Comparison of ENCODE assay signal across 25 cellular contexts in the genomic region with DNA sequence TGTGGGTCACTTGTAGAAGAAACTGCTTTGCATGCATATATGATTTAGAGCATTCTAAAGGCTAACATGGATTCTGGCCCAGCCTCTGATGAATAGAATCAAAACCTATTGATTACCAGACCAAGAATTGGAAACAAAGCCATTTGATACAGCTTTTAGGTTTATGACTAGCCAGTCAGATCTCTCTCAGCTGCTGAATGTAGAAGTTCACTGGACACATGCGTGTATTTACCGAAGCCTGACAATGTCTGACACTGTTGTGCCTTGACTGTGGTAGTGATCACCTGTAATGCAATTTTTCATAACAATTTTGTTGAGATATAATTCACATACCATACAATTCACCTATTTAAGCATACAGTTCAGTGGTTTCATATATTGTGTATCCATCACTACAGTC.
"Had no signal": no experiment of that assay in that cellular context is flagged by ENCODE, and none has a peak within 500 bp of the region (broad histone marks: within the 10 kb centered on the region; RNA-seq: fewer than 3 reads in every experiment).

No MANE protein-coding gene starts in this region.

- H3K4me3 ChIP-seq: colonic mucosa, esophagus muscularis mucosa, gastrocnemius medialis, spleen, transverse colon, uterus had no signal

- H3K9me3 ChIP-seq: colonic mucosa, esophagus muscularis mucosa, gastrocnemius medialis, spleen, transverse colon, uterus had no signal

- DNase-seq: activated CD4-positive, alpha-beta T cell treated with anti-CD3 and anti-CD28 coated beads, Interleukin-2, amount 10 ng/mL, durations not matched to agents 7 days and 5 days; activated CD8-positive, alpha-beta memory T cell treated with anti-CD3 and anti-CD28 coated beads, Interleukin-2, amount 10 ng/mL, durations not matched to agents 7 days and 5 days; activated CD8-positive, alpha-beta T cell treated with anti-CD3 and anti-CD28 coated beads for 36 hours; activated gamma-delta T cell treated with Interleukin-2 at 50 U/mL for 16 hours; anterior cingulate cortex; brain microvascular endothelial cell; colonic mucosa; gastrocnemius medialis; hippocampal formation; left ventricle myocardium superior; mammary epithelial cell; spleen; stimulated activated CD4-positive, alpha-beta T cell treated with anti-CD3 and anti-CD28 coated beads, Interleukin-4, amount 100 ng/mL, for 4 hours; stimulated activated naive CD8-positive, alpha-beta T cell treated with anti-CD3 and anti-CD28 coated beads, Interleukin-15, Interleukin-2, amounts not matched to agents 100 U/mL and 50 U/mL, for 24 hours; substantia nigra; transverse colon; uterus had no signal

- ATAC-seq: activated CD4-positive, CD25-positive, alpha-beta regulatory T cell treated with anti-CD3 and anti-CD28 coated beads, Interleukin-2, amount 50 U/mL, for 24 hours; activated CD8-positive, alpha-beta memory T cell treated with anti-CD3 and anti-CD28 coated beads, Interleukin-2, amount 10 ng/mL, durations not matched to agents 7 days and 5 days; activated CD8-positive, alpha-beta T cell treated with anti-CD3 and anti-CD28 coated beads for 36 hours; gastrocnemius medialis; left ventricle myocardium superior; stimulated activated naive CD8-positive, alpha-beta T cell treated with anti-CD3 and anti-CD28 coated beads, Interleukin-15, Interleukin-2, amounts not matched to agents 100 U/mL and 50 U/mL, for 24 hours had no signal

- H3K27me3 Mint-ChIP-seq: activated CD4-positive, alpha-beta T cell treated with anti-CD3 and anti-CD28 coated beads, Interleukin-2, amount 10 ng/mL, durations not matched to agents 7 days and 5 days; activated CD8-positive, alpha-beta memory T cell treated with anti-CD3 and anti-CD28 coated beads, Interleukin-2, amount 10 ng/mL, durations not matched to agents 7 days and 5 days; activated CD8-positive, alpha-beta T cell treated with anti-CD3 and anti-CD28 coated beads for 36 hours; activated naive CD4-positive, alpha-beta T cell treated with anti-CD3 and anti-CD28 coated beads, Interleukin-2, amount 50 U/mL, for 24 hours; central memory CD8-positive, alpha-beta T cell had no signal

- H3K27ac Mint-ChIP-seq: activated CD4-positive, alpha-beta T cell treated with anti-CD3 and anti-CD28 coated beads, Interleukin-2, amount 10 ng/mL, durations not matched to agents 7 days and 5 days; activated CD8-positive, alpha-beta memory T cell treated with anti-CD3 and anti-CD28 coated beads, Interleukin-2, amount 10 ng/mL, durations not matched to agents 7 days and 5 days; activated CD8-positive, alpha-beta T cell treated with anti-CD3 and anti-CD28 coated beads for 36 hours; activated naive CD4-positive, alpha-beta T cell treated with anti-CD3 and anti-CD28 coated beads, Interleukin-2, amount 50 U/mL, for 24 hours; activated T-helper 1 cell treated with anti-CD3 and anti-CD28 coated beads, Interleukin-12 subunit alpha, Interleukin-12 subunit beta, Interleukin-2, Interleukin-4 antibody, amounts not matched to agents 30 ng/mL and 10 ng/mL and 1 ng/mL, durations not matched to agents 14 hours and 24 hours and 36 hours; T-helper 2 cell treated with Interferon-gamma antibody and Interleukin-4, amounts not matched to agents 5 μg/mL and 100 μg/mL, for 36 hours had no signal

- H3K36me3 ChIP-seq: colonic mucosa, esophagus muscularis mucosa, gastrocnemius medialis, spleen, transverse colon, uterus had no signal

- H3K27me3 ChIP-seq: brain microvascular endothelial cell, colonic mucosa, esophagus muscularis mucosa, gastrocnemius medialis, spleen, transverse colon, uterus had no signal

- H3K9me3 Mint-ChIP-seq: activated CD4-positive, alpha-beta T cell treated with anti-CD3 and anti-CD28 coated beads, Interleukin-2, amount 10 ng/mL, durations not matched to agents 7 days and 5 days; activated CD8-positive, alpha-beta T cell treated with anti-CD3 and anti-CD28 coated beads for 36 hours; activated T-helper 1 cell treated with anti-CD3 and anti-CD28 coated beads, Interleukin-12 subunit alpha, Interleukin-12 subunit beta, Interleukin-2, Interleukin-4 antibody, amounts not matched to agents 30 ng/mL and 10 ng/mL and 1 ng/mL, durations not matched to agents 14 hours and 24 hours and 36 hours; central memory CD8-positive, alpha-beta T cell; neural crest cell; T-helper 2 cell treated with Interferon-gamma antibody and Interleukin-4, amounts not matched to agents 5 μg/mL and 100 μg/mL, for 36 hours had no signal

- H3K4me1 Mint-ChIP-seq: activated CD4-positive, alpha-beta T cell treated with anti-CD3 and anti-CD28 coated beads, Interleukin-2, amount 10 ng/mL, durations not matched to agents 7 days and 5 days had no signal

- H3K27ac ChIP-seq: brain microvascular endothelial cell, colonic mucosa, esophagus muscularis mucosa, transverse colon, VCaP had no signal

- H3K4me1 ChIP-seq: colonic mucosa had no signal

- H3K4me3 Mint-ChIP-seq: activated CD4-positive, alpha-beta T cell treated with anti-CD3 and anti-CD28 coated beads, Interleukin-2, amount 10 ng/mL, durations not matched to agents 7 days and 5 days; activated CD8-positive, alpha-beta memory T cell treated with anti-CD3 and anti-CD28 coated beads, Interleukin-2, amount 10 ng/mL, durations not matched to agents 7 days and 5 days; activated CD8-positive, alpha-beta T cell treated with anti-CD3 and anti-CD28 coated beads for 36 hours; activated naive CD4-positive, alpha-beta T cell treated with anti-CD3 and anti-CD28 coated beads, Interleukin-2, amount 50 U/mL, for 24 hours; activated T-helper 1 cell treated with anti-CD3 and anti-CD28 coated beads, Interleukin-12 subunit alpha, Interleukin-12 subunit beta, Interleukin-2, Interleukin-4 antibody, amounts not matched to agents 30 ng/mL and 10 ng/mL and 1 ng/mL, durations not matched to agents 14 hours and 24 hours and 36 hours; central memory CD8-positive, alpha-beta T cell; neural crest cell; T-helper 2 cell treated with Interferon-gamma antibody and Interleukin-4, amounts not matched to agents 5 μg/mL and 100 μg/mL, for 36 hours had no signal
